4 cellular contexts compared by ENCODE assay signal in genomic region chr3:38242812-38243211, GRCh38. TPM values are rescaled to one million over a fixed set of nuclear protein-coding genes. Genes with fewer than 3 reads are reported as not detected.
"Had no signal": no experiment of that assay in that cellular context is flagged by ENCODE, and none has a peak within 500 bp of the region (broad histone marks: within the 10 kb centered on the region; RNA-seq: fewer than 3 reads in every experiment).

No MANE protein-coding gene starts in this region.

RNA-seq across cellular contexts. Expression of gene SLC22A13, which starts 22.8 kb away (rescaled TPM):
- total RNA-seq: HepG2, HT1080 had no signal
- polyA plus RNA-seq: IgD-negative memory B cell had no signal

RNA-seq across cellular contexts. Expression of gene SLC22A14, which starts 39.3 kb away (rescaled TPM):
- total RNA-seq: HepG2, HT-29, HT1080 had no signal
- polyA plus RNA-seq: IgD-negative memory B cell had no signal
